In the genomic region with DNA sequence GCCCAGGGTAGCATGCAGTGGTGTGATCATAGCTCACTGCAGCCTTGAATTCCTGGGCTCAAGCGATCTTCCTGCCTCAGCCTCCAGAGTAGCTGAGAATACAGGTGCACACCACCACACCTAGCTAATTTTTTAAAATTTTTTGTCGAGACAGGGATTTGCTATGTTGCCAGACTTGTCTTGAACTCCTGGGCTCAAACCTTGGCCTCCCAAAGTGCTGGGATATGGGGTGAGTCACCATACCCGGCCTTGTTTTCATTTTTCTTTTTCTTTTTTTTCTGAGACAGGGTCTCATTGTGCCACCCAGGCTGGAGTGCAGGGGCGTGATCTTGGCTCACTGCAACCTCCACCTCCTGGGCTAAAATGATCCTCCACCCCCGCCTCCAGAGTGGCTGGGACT, we compare ENCODE assay signal across 36 cellular contexts. TPM values are rescaled to one million over a fixed set of nuclear protein-coding genes. Genes with fewer than 3 reads are reported as not detected.
"Had no signal": no experiment of that assay in that cellular context is flagged by ENCODE, and none has a peak within 500 bp of the region (broad histone marks: within the 10 kb centered on the region; RNA-seq: fewer than 3 reads in every experiment).

No MANE protein-coding gene starts in this region.

- H3K9me3 ChIP-seq: MG63 had no signal

- H3K27me3 ChIP-seq: MG63 had no signal

- H3K27ac ChIP-seq: KMS-11 had no signal

- H3K4me2 ChIP-seq: KMS-11 had no signal

- H3K4me3 ChIP-seq: MG63 had no signal

- DNase-seq: Karpas-422, Kasumi-1, MG63, MM.1S, MV-4-11, NCI-H1048, NCI-H1092, NCI-H1092 treated with DMSO at 0.1 percent for 48 hours, NCI-H1105, NCI-H1105 treated with DMSO at 0.1 percent for 48 hours, NCI-H1417, NCI-H1417 treated with DMSO at 0.1 percent for 48 hours, NCI-H1436, NCI-H1436 treated with DMSO at 0.1 percent for 48 hours, NCI-H146, NCI-H1694, NCI-H1694 treated with DMSO at 0.1 percent for 48 hours, NCI-H187, NCI-H187 treated with DMSO at 0.1 percent for 48 hours, NCI-H1930, NCI-H2029, NCI-H2029 treated with DMSO at 0.1 percent for 48 hours, NCI-H2081, NCI-H2081 treated with DMSO at 0.1 percent for 48 hours, NCI-H2107, NCI-H2171, NCI-H2171 treated with DMSO at 0.1 percent for 48 hours, NCI-H2227 treated with DMSO at 0.1 percent for 48 hours, NCI-H226, NCI-H345, NCI-H446, NCI-H446 treated with DMSO at 0.1 percent for 48 hours, NCI-H510A had no signal

- H3K9ac ChIP-seq: KMS-11 had no signal

RNA-seq across cellular contexts. Expression of a gene that starts 52.8 kb away (rescaled TPM):
- total RNA-seq: LHCN-M2, MCF 10A had no signal
